ENCODE assay signal across 3 cellular contexts in genomic region chr3:138867996-138868395, GRCh38.
TF ChIP-seq lines count a peak whose summit lies in the region.

No MANE protein-coding gene starts in this region.

TF ChIP-seq in SK-N-SH treated with all-trans-retinoic acid at 6 μM for 48 hours, 23 proteins besides CTCF, POLR2A, EP300 and RAD21 (continued from another document):
- TF ChIP-seq CSRNP3 (CRISPR knock-in tag; IDR thresholded peaks at IDR 0.05) (no peak), GLIS3 (CRISPR knock-in tag; IDR thresholded peaks at IDR 0.05) (no peak), CREB5 (CRISPR knock-in tag; IDR thresholded peaks at IDR 0.05; ENCODE audit: low read depth) (no peak), POU6F1 (CRISPR knock-in tag; IDR thresholded peaks at IDR 0.05; ENCODE audit: borderline replicate concordance, low read depth) (no peak), RARB (CRISPR knock-in tag; IDR thresholded peaks at IDR 0.05) (no peak)

TF ChIP-seq in SK-N-SH, 30 proteins besides CTCF, POLR2A, EP300 and RAD21 (continued from another document):
- TF ChIP-seq JUND (IDR thresholded peaks at IDR 0.05) (no peak), MXI1 (IDR thresholded peaks at IDR 0.05; ENCODE audit: low read depth, low read length) (no peak), MAX (IDR thresholded peaks at IDR 0.05; ENCODE audit: low read depth) (no peak), SMC3 (IDR thresholded peaks at IDR 0.05; ENCODE audit: low read depth, low read length) (no peak), POLR2AphosphoS5 (IDR thresholded peaks at IDR 0.05; ENCODE audit: low read depth, low read length) (no peak)

TF ChIP-seq in WTC11, 78 proteins besides CTCF, POLR2A, EP300 and RAD21 (continued from another document):
- no peak for TF ChIP-seq ZNF281 (CRISPR knock-in tag; IDR thresholded peaks at IDR 0.05)
- TF ChIP-seq E2F1 (CRISPR knock-in tag; IDR thresholded peaks at IDR 0.05), result no peak
- TF ChIP-seq ATF6 (CRISPR knock-in tag; IDR thresholded peaks at IDR 0.05), result no peak
- no peak for TF ChIP-seq ZNF532 (CRISPR knock-in tag; IDR thresholded peaks at IDR 0.05; ENCODE audit: borderline replicate concordance)
- TF ChIP-seq ZNF263 (CRISPR knock-in tag; IDR thresholded peaks at IDR 0.05; ENCODE audit: low read depth), result no peak
- no peak for TF ChIP-seq PRDM15 (CRISPR knock-in tag; IDR thresholded peaks at IDR 0.05)
- no peak for TF ChIP-seq HMGA2 (CRISPR knock-in tag; IDR thresholded peaks at IDR 0.05)
- no peak for TF ChIP-seq SMAD3 (CRISPR knock-in tag; IDR thresholded peaks at IDR 0.05; ENCODE audit: borderline replicate concordance)
